Comparison of ENCODE assay signal across 21 cellular contexts in genomic region chrX:54540289-54540688, GRCh38. TPM values are rescaled to one million over a fixed set of nuclear protein-coding genes. Genes with fewer than 3 reads are reported as not detected.
DNase-seq lines count a peak whose midpoint lies in the region; ATAC-seq, FAIRE-seq and TF ChIP-seq lines count a peak whose summit lies in the region.
"Had no signal": no experiment of that assay in that cellular context is flagged by ENCODE, and none has a peak within 500 bp of the region (broad histone marks: within the 10 kb centered on the region; RNA-seq: fewer than 3 reads in every experiment).

No MANE protein-coding gene starts in this region.

- FAIRE-seq in urothelium cell line (lab: Jason Lieb, UNC), result no peak
- FAIRE-seq: D721Med, GM12878, H54, HTR-8/SVneo, islet of Langerhans had no signal

- intact Hi-C loops in left ventricle myocardium inferior (cut with micrococcal nuclease), result no loop called here

- no peaks in the 10 kb centered on the region for H3K4me1 ChIP-seq in left ventricle myocardium inferior
- H3K4me1 ChIP-seq: esophagus muscularis mucosa, tibial artery had no signal

- peak overlapping the region; percentile 63 for H3K27ac ChIP-seq in left ventricle myocardium inferior (replicated peaks)
- H3K27ac ChIP-seq: 22Rv1, esophagus muscularis mucosa, tibial artery had no signal

- no peak for ATAC-seq in HG03108 (IDR thresholded peaks at IDR 0.05; ENCODE audit: unreplicated experiment)
- ATAC-seq: GM12878, PC-3 had no signal

- peak; percentile 21 for TF ChIP-seq CTCF in left ventricle myocardium inferior (IDR thresholded peaks at IDR 0.05; ENCODE audit: borderline replicate concordance)

- no peak overlapping the region for H3K4me3 ChIP-seq in left ventricle myocardium inferior
- H3K4me3 ChIP-seq: esophagus muscularis mucosa, GM12878, tibial artery had no signal

- H3K36me3 ChIP-seq in left ventricle myocardium inferior, result peaks cover 48% of the 10 kb centered on the region

- no peaks in the 10 kb centered on the region for H3K27me3 ChIP-seq in left ventricle myocardium inferior (ENCODE audit: low read depth)
- H3K27me3 ChIP-seq: esophagus muscularis mucosa, tibial artery had no signal

- no peaks in the 10 kb centered on the region for H3K9me3 ChIP-seq in left ventricle myocardium inferior (replicated peaks)
- H3K9me3 ChIP-seq: esophagus muscularis mucosa, tibial artery had no signal

- DNase-seq in DMS 273 (lab: John Stamatoyannopoulos, UW; ENCODE audit: unreplicated experiment), result peak; percentile 15
- DNase-seq in DMS 273 treated with DMSO at 0.1 percent for 48 hours (lab: John Stamatoyannopoulos, UW), result no peak
- peak; percentile 75 for DNase-seq in astrocyte of the hippocampus (ENCODE audit: low read depth, low spot score)
- peak; percentile 14 for DNase-seq in left ventricle myocardium inferior
- peak; percentile 31 for DNase-seq in urothelium cell line (ENCODE audit: low spot score)
- no peak for DNase-seq in GM19240 (ENCODE audit: insufficient read length, low spot score)
- DNase-seq in ureter (ENCODE audit: low spot score), result no peak
- DNase-seq: activated CD4-positive, alpha-beta T cell treated with anti-CD3 and anti-CD28 coated beads, Interleukin-2, amount 50 U/mL, for 48 hours; activated effector memory CD4-positive, alpha-beta T cell treated with anti-CD3 and anti-CD28 coated beads, Interleukin-2, amount 50 U/mL, for 16 hours; central memory CD4-positive, alpha-beta T cell; NCI-H1105; PC-3; tibial artery had no signal

RNA-seq across cellular contexts. Expression of gene GNL3L, which starts 10.3 kb away (rescaled TPM):
- 32.6 TPM for total RNA-seq in left ventricle myocardium inferior
- 56.7 TPM for total RNA-seq in ureter

RNA-seq across cellular contexts. Expression of gene FGD1, which starts 44.3 kb away (rescaled TPM):
- 8.6 TPM for total RNA-seq in left ventricle myocardium inferior
- total RNA-seq in ureter, result 3.3 TPM

Comparison
In these comparisons a context has a peak if more than half of its experiments do, and no peak if none do; other contexts are left out.
1. DNase-seq: peak in DMS 273 (single experiment), astrocyte of the hippocampus (single experiment), left ventricle myocardium inferior (single experiment) and urothelium cell line (single experiment); none in DMS 273 treated with DMSO at 0.1 percent for 48 hours (single experiment), GM19240 (single experiment) and ureter (single experiment).